Comparison of ENCODE assay signal across 35 cellular contexts in the genomic region with DNA sequence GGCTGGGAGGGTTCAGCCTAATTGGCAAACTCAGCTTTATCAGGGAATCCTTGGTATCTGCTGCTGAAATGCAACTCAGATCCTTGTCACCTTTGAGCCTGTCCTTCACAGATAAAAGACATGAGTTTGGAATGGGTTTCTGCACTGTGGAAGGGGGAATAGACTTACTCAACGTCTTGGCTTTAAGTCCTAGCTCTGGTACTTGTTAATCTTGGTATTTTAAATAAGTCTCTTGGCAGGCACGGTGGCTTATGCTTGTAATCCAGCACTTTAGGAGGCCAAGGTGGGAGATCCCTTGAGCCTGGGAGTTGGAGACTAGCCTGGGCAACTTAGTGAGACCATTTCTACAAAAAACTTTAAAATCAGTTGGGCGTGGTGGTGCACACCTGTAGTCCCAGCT. TPM values are rescaled to one million over a fixed set of nuclear protein-coding genes. Genes with fewer than 3 reads are reported as not detected.
DNase-seq lines count a peak whose midpoint lies in the region; ATAC-seq and TF ChIP-seq lines count a peak whose summit lies in the region.
"Had no signal": no experiment of that assay in that cellular context is flagged by ENCODE, and none has a peak within 500 bp of the region (broad histone marks: within the 10 kb centered on the region; RNA-seq: fewer than 3 reads in every experiment).

No MANE protein-coding gene starts in this region.

- 51% methylated on average over 3 of the region's 3 CpGs for WGBS in smooth muscle cell (ENCODE audit: low lambda C conversion rate)
- 53% methylated on average over 3 of the region's 3 CpGs for WGBS in esophagus muscularis mucosa
- WGBS in gastroesophageal sphincter (ENCODE audit: low coverage in 1 of 2), 2 donors = 50 to 60% methylated on average over 1 to 3 of the region's 3 CpGs

- peaks cover 4% of the 10 kb centered on the region for H3F3A ChIP-seq in smooth muscle cell (ENCODE audit: low read depth)

- H3K4me1 Mint-ChIP-seq in activated CD4-positive, alpha-beta T cell treated with anti-CD3 and anti-CD28 coated beads, Interleukin-2, amount 10 ng/mL, durations not matched to agents 24 days and 14 days = peaks cover 24% of the 10 kb centered on the region
- H3K4me1 Mint-ChIP-seq in activated CD4-positive, alpha-beta T cell treated with anti-CD3 and anti-CD28 coated beads for 36 hours = peaks cover 15% of the 10 kb centered on the region

- no peaks in the 10 kb centered on the region for H3K36me3 ChIP-seq in WERI-Rb-1
- no peaks in the 10 kb centered on the region for H3K36me3 ChIP-seq in smooth muscle cell (ENCODE audit: low read depth)
- H3K36me3 ChIP-seq in esophagus muscularis mucosa = no peaks in the 10 kb centered on the region
- no peaks in the 10 kb centered on the region for H3K36me3 ChIP-seq in gastroesophageal sphincter
- H3K36me3 ChIP-seq: lower lobe of right lung, vagina had no signal

- H3K9me3 Mint-ChIP-seq in activated CD4-positive, alpha-beta T cell treated with anti-CD3 and anti-CD28 coated beads, Interleukin-2, amount 10 ng/mL, durations not matched to agents 24 days and 14 days = no peaks in the 10 kb centered on the region
- H3K9me3 Mint-ChIP-seq in activated CD4-positive, alpha-beta T cell treated with anti-CD3 and anti-CD28 coated beads for 36 hours (ENCODE audit: low read depth) = no peaks in the 10 kb centered on the region
- H3K9me3 Mint-ChIP-seq: CD4-positive, alpha-beta T cell; HFFc6; natural killer cell treated with Interleukin-12 subunit alpha and Interleukin-12 subunit beta and Interleukin-15 and Interleukin-18, amount 100 ng/mL, for 72 hours had no signal

- H3K9me3 ChIP-seq in WERI-Rb-1 (ENCODE audit: severe bottlenecking) (no peaks in the 10 kb centered on the region), smooth muscle cell (replicated peaks; ENCODE audit: low read depth) (no peaks in the 10 kb centered on the region), esophagus muscularis mucosa (no peaks in the 10 kb centered on the region), gastroesophageal sphincter (no peaks in the 10 kb centered on the region)
- H3K9me3 ChIP-seq: lower lobe of right lung, mucosa of descending colon, testis, vagina had no signal

- no peaks in the 10 kb centered on the region for H3K79me2 ChIP-seq in smooth muscle cell (ENCODE audit: low read depth)

- no peaks in the 10 kb centered on the region for H3K36me3 Mint-ChIP-seq in activated CD4-positive, alpha-beta T cell treated with anti-CD3 and anti-CD28 coated beads, Interleukin-2, amount 10 ng/mL, durations not matched to agents 24 days and 14 days (ENCODE audit: low read depth)
- H3K36me3 Mint-ChIP-seq in activated CD4-positive, alpha-beta T cell treated with anti-CD3 and anti-CD28 coated beads for 36 hours (ENCODE audit: low read depth) = no peaks in the 10 kb centered on the region
- H3K36me3 Mint-ChIP-seq: natural killer cell treated with Interleukin-12 subunit alpha and Interleukin-12 subunit beta and Interleukin-15 and Interleukin-18, amount 100 ng/mL, for 72 hours had no signal

- H3K4me3 ChIP-seq in WERI-Rb-1 (ENCODE audit: low read depth, low read length) = no peak overlapping the region
- no peak overlapping the region for H3K4me3 ChIP-seq in smooth muscle cell
- H3K4me3 ChIP-seq in esophagus muscularis mucosa = no peak overlapping the region
- no peak overlapping the region for H3K4me3 ChIP-seq in gastroesophageal sphincter
- H3K4me3 ChIP-seq: lower lobe of right lung, mucosa of descending colon, testis, vagina had no signal

- no peak for TF ChIP-seq EP300 in esophagus muscularis mucosa (IDR thresholded peaks at IDR 0.05)
- no peak for TF ChIP-seq EP300 in gastroesophageal sphincter (IDR thresholded peaks at IDR 0.05)

- no peak overlapping the region for H3K9ac ChIP-seq in smooth muscle cell (ENCODE audit: low read depth)

- no peak for TF ChIP-seq POLR2A in esophagus muscularis mucosa (IDR thresholded peaks at IDR 0.05; ENCODE audit: low read depth)
- no peak for TF ChIP-seq POLR2A in gastroesophageal sphincter (IDR thresholded peaks at IDR 0.05)

- intact Hi-C loops in activated CD4-positive, alpha-beta T cell treated with anti-CD3 and anti-CD28 coated beads, Interleukin-2, amount 10 ng/mL, durations not matched to agents 24 days and 14 days (cut with micrococcal nuclease) = loop anchor here (2.0 to 10.0 kb wide), 5 partner anchors 56 to 750 kb away; partner anchors contain the start of genes ATOSA and MYO5A
- intact Hi-C loops in activated CD4-positive, alpha-beta T cell treated with anti-CD3 and anti-CD28 coated beads for 36 hours (cut with DNase I, micrococcal nuclease) = loop anchor here (2.0 to 5.0 kb wide), 2 partner anchors 57 to 166 kb away; partner anchors contain the start of genes ARPP19 (in 1 of the 2) and ATOSA (in 1 of the 2)
- intact Hi-C loops in esophagus muscularis mucosa (cut with DNase I) = loop anchor here (2.0 to 10.0 kb wide), 3 partner anchors 110 to 478 kb away; no protein-coding TSS in a partner anchor

- TF ChIP-seq CTCF in WERI-Rb-1 (IDR thresholded peaks at IDR 0.05; ENCODE audit: low read depth, low read length) = no peak
- no peak for TF ChIP-seq CTCF in smooth muscle cell (IDR thresholded peaks at IDR 0.05; ENCODE audit: borderline replicate concordance, insufficient read depth, poor library complexity, severe bottlenecking)
- no peak for TF ChIP-seq CTCF in esophagus muscularis mucosa (IDR thresholded peaks at IDR 0.05)
- no peak for TF ChIP-seq CTCF in gastroesophageal sphincter (IDR thresholded peaks at IDR 0.05)

- ATAC-seq in activated CD4-positive, alpha-beta T cell treated with anti-CD3 and anti-CD28 coated beads for 36 hours = no peak
- no peak for ATAC-seq in gastroesophageal sphincter
- no peak for ATAC-seq in GM18870 (IDR thresholded peaks at IDR 0.05; ENCODE audit: unreplicated experiment)
- ATAC-seq: mucosa of descending colon; Panc1; stimulated activated naive CD8-positive, alpha-beta T cell treated with anti-CD3 and anti-CD28 coated beads, Interleukin-15, Interleukin-2, amounts not matched to agents 100 U/mL and 50 U/mL, for 24 hours had no signal

- CTCF ChIA-PET in activated CD4-positive, alpha-beta T cell treated with anti-CD3 and anti-CD28 coated beads for 36 hours (lab: Charles Lee) = interaction anchor here (0.6 to 3.6 kb wide), 12 partner anchors 24 to 637 kb away, joined by 3 to 67 read pairs (median 4); no protein-coding TSS in a partner anchor

- H2AFZ ChIP-seq in smooth muscle cell (ENCODE audit: low read depth) = peak overlapping the region; percentile 27

- POLR2A ChIA-PET in activated CD4-positive, alpha-beta T cell treated with anti-CD3 and anti-CD28 coated beads for 36 hours (lab: Charles Lee) = no interaction called here

- DNase-seq in activated CD4-positive, alpha-beta T cell treated with anti-CD3 and anti-CD28 coated beads, Interleukin-2, amount 10 ng/mL, durations not matched to agents 24 days and 14 days = no peak
- no peak for DNase-seq in activated CD4-positive, alpha-beta T cell treated with anti-CD3 and anti-CD28 coated beads for 36 hours
- DNase-seq in WERI-Rb-1 (peak; percentile 10), fibroblast of the conjunctiva (ENCODE audit: low read depth) (peak; percentile 27), smooth muscle cell (lab: John Stamatoyannopoulos, UW; ENCODE audit: unreplicated experiment) (no peak), esophagus muscularis mucosa (ENCODE audit: extremely low spot score) (no peak)
- DNase-seq: activated CD4-positive, alpha-beta T cell treated with anti-CD3 and anti-CD28 coated beads for 4 hours; CD4-positive, alpha-beta T cell; central memory CD4-positive, alpha-beta T cell; cortex of kidney; DND-41; effector memory CD4-positive, alpha-beta T cell; GOT3; HFFc6; hippocampal formation; Karpas-422; lower lobe of right lung; mucosa of descending colon; NCI-H1417; NCI-H2029 treated with DMSO at 0.1 percent for 48 hours; NCI-H524 treated with DMSO at 0.1 percent for 48 hours; SHP77; small intestine; stimulated activated naive CD8-positive, alpha-beta T cell treated with anti-CD3 and anti-CD28 coated beads, Interleukin-15, Interleukin-2, amounts not matched to agents 100 U/mL and 50 U/mL, for 24 hours; T-helper 2 cell had no signal

- no peaks in the 10 kb centered on the region for H3K27me3 ChIP-seq in WERI-Rb-1 (ENCODE audit: insufficient read depth, low read depth, severe bottlenecking)
- H3K27me3 ChIP-seq in smooth muscle cell (ENCODE audit: low read depth) = no peaks in the 10 kb centered on the region
- H3K27me3 ChIP-seq in esophagus muscularis mucosa = no peaks in the 10 kb centered on the region
- no peaks in the 10 kb centered on the region for H3K27me3 ChIP-seq in gastroesophageal sphincter
- H3K27me3 ChIP-seq: testis, vagina had no signal

- H3K4me2 ChIP-seq in smooth muscle cell = no peak overlapping the region

- H3K27ac Mint-ChIP-seq in activated CD4-positive, alpha-beta T cell treated with anti-CD3 and anti-CD28 coated beads, Interleukin-2, amount 10 ng/mL, durations not matched to agents 24 days and 14 days = peak overlapping the region; percentile 13
- H3K27ac Mint-ChIP-seq in activated CD4-positive, alpha-beta T cell treated with anti-CD3 and anti-CD28 coated beads for 36 hours = no peak overlapping the region
- H3K27ac Mint-ChIP-seq: CD4-positive, alpha-beta T cell; HFFc6; natural killer cell treated with Interleukin-12 subunit alpha and Interleukin-12 subunit beta and Interleukin-15 and Interleukin-18, amount 100 ng/mL, for 72 hours had no signal

- H4K20me1 ChIP-seq in smooth muscle cell (ENCODE audit: low read depth) = no peaks in the 10 kb centered on the region

- no peaks in the 10 kb centered on the region for H3K4me1 ChIP-seq in smooth muscle cell (ENCODE audit: low read depth)
- H3K4me1 ChIP-seq in esophagus muscularis mucosa = peaks cover 0 to 20% (median 4%) of the 10 kb centered on the region in 4 donors
- peaks cover 0 to 6% (median 0%) of the 10 kb centered on the region in 3 donors for H3K4me1 ChIP-seq in gastroesophageal sphincter

- peaks cover 5% of the 10 kb centered on the region for H3K27me3 Mint-ChIP-seq in activated CD4-positive, alpha-beta T cell treated with anti-CD3 and anti-CD28 coated beads, Interleukin-2, amount 10 ng/mL, durations not matched to agents 24 days and 14 days
- no peaks in the 10 kb centered on the region for H3K27me3 Mint-ChIP-seq in activated CD4-positive, alpha-beta T cell treated with anti-CD3 and anti-CD28 coated beads for 36 hours
- H3K27me3 Mint-ChIP-seq: CD4-positive, alpha-beta T cell had no signal

- H3K27ac ChIP-seq in WERI-Rb-1 (no peak overlapping the region), smooth muscle cell (ENCODE audit: low read depth) (no peak overlapping the region), esophagus muscularis mucosa (replicated peaks in 1 of 4) (no peak overlapping the region), gastroesophageal sphincter (no peak overlapping the region)
- H3K27ac ChIP-seq: lower lobe of right lung, vagina had no signal

- no peak overlapping the region for H3K4me3 Mint-ChIP-seq in activated CD4-positive, alpha-beta T cell treated with anti-CD3 and anti-CD28 coated beads, Interleukin-2, amount 10 ng/mL, durations not matched to agents 24 days and 14 days
- H3K4me3 Mint-ChIP-seq in activated CD4-positive, alpha-beta T cell treated with anti-CD3 and anti-CD28 coated beads for 36 hours = no peak overlapping the region
- H3K4me3 Mint-ChIP-seq: CD4-positive, alpha-beta T cell; HFFc6; natural killer cell treated with Interleukin-12 subunit alpha and Interleukin-12 subunit beta and Interleukin-15 and Interleukin-18, amount 100 ng/mL, for 72 hours had no signal

RNA-seq across cellular contexts. Expression of gene ATOSA, which starts 55.1 kb away (rescaled TPM):
- total RNA-seq in activated CD4-positive, alpha-beta T cell treated with anti-CD3 and anti-CD28 coated beads, Interleukin-2, amount 10 ng/mL, durations not matched to agents 24 days and 14 days = 9.3 and 13.4 TPM in 2 replicates
- 10 to 100 TPM; 13.4 to 13.5 TPM for total RNA-seq in activated CD4-positive, alpha-beta T cell treated with anti-CD3 and anti-CD28 coated beads for 36 hours
- 45.0 and 45.1 TPM in 2 replicates for total RNA-seq in smooth muscle cell
- 10.3 and 12.3 TPM in 2 replicates for polyA plus RNA-seq in smooth muscle cell
- 10 to 100 TPM; 42.6 to 68.5 (median 46.0) TPM for total RNA-seq in esophagus muscularis mucosa
- total RNA-seq in gastroesophageal sphincter = 100 to 1,000 TPM in 1 of 4 donors, 10 to 100 TPM in 3; 32.6 to 105 (median 64.3) TPM

RNA-seq across cellular contexts. Expression of gene ONECUT1, which starts 55.8 kb away (rescaled TPM):
- not detected in 2 replicates for total RNA-seq in activated CD4-positive, alpha-beta T cell treated with anti-CD3 and anti-CD28 coated beads, Interleukin-2, amount 10 ng/mL, durations not matched to agents 24 days and 14 days
- total RNA-seq in activated CD4-positive, alpha-beta T cell treated with anti-CD3 and anti-CD28 coated beads for 36 hours = not detected
- total RNA-seq in smooth muscle cell (0.99 and 2.5 TPM in 2 replicates), esophagus muscularis mucosa (not detected), gastroesophageal sphincter (under 1 TPM in 1 of 4 donors, not detected in 3; 0.47 TPM)
- 0.61 TPM in 1 of 2 replicates, not detected in the other for polyA plus RNA-seq in smooth muscle cell
- total RNA-seq: A172; CD4-positive, alpha-beta T cell; epithelial cell of proximal tubule; frontal cortex; lower lobe of right lung; mucosa of descending colon; natural killer cell treated with Interleukin-12 subunit alpha and Interleukin-12 subunit beta and Interleukin-15 and Interleukin-18, amount 100 ng/mL, for 72 hours; osteoblast; vagina had no signal
- polyA plus RNA-seq: small intestine had no signal

Comparison
In these comparisons a context has a peak if more than half of its experiments do, and no peak if none do; other contexts are left out.
1. DNase-seq: peak in WERI-Rb-1 (single experiment) and fibroblast of the conjunctiva (single experiment); none in activated CD4-positive, alpha-beta T cell treated with anti-CD3 and anti-CD28 coated beads, Interleukin-2, amount 10 ng/mL, durations not matched to agents 24 days and 14 days (single experiment), activated CD4-positive, alpha-beta T cell treated with anti-CD3 and anti-CD28 coated beads for 36 hours (single experiment), smooth muscle cell (single experiment) and esophagus muscularis mucosa (single experiment).